Comparison of ENCODE assay signal across 10 cellular contexts in genomic region chr7:159070422-159071148, GRCh38.
A peak's percentile ranks its signal among the peaks of the same experiment; 100 is the strongest.
DNase-seq lines count a peak whose midpoint lies in the region; ATAC-seq and TF ChIP-seq lines count a peak whose summit lies in the region.
"Had no signal": no experiment of that assay in that cellular context is flagged by ENCODE, and none has a peak within 500 bp of the region (broad histone marks: within the 10 kb centered on the region; RNA-seq: fewer than 3 reads in every experiment).

No MANE protein-coding gene starts in this region.

- no peak for TF ChIP-seq CTCF in GM12865 (IDR thresholded peaks at IDR 0.05; ENCODE audit: insufficient read depth, low read depth, low read length, missing control alignments)

- peak; percentile 74 for ATAC-seq in HG03103 (IDR thresholded peaks at IDR 0.05; ENCODE audit: low read depth, unreplicated experiment)
- ATAC-seq in activated T-helper 17 cell treated with anti-CD3 and anti-CD28 coated beads, Interleukin-2, amount 50 U/mL, for 72 hours (replicated peaks): peak; percentile 92
- ATAC-seq in GM18868 (IDR thresholded peaks at IDR 0.05; ENCODE audit: unreplicated experiment): no peak
- ATAC-seq: HCT116 had no signal

- H3K4me3 Mint-ChIP-seq in activated T-helper 17 cell treated with anti-CD3 and anti-CD28 coated beads, Interleukin-2, amount 50 U/mL, for 72 hours: peak overlapping the region; percentile 51

- H3K4me3 ChIP-seq in GM12865 (ENCODE audit: low read depth, low read length): no peak overlapping the region
- H3K4me3 ChIP-seq: thyroid gland had no signal

- no peaks in the 10 kb centered on the region for H3K36me3 Mint-ChIP-seq in activated T-helper 17 cell treated with anti-CD3 and anti-CD28 coated beads, Interleukin-2, amount 50 U/mL, for 72 hours (ENCODE audit: low read depth)

- DNase-seq in GM12865 (ENCODE audit: low read depth): peak; percentile 33
- peak; percentile 39 for DNase-seq in mesenteric fat pad (ENCODE audit: low spot score)
- DNase-seq in stimulated activated naive CD4-positive, alpha-beta T cell treated with Interleukin-2 at 50 U/mL for 16 hours (lab: John Stamatoyannopoulos, UW): no peak
- no peak for DNase-seq in activated CD4-positive, CD25-positive, alpha-beta regulatory T cell (lab: John Stamatoyannopoulos, UW)
- no peak for DNase-seq in NAMALWA (ENCODE audit: low spot score)
- DNase-seq: thyroid gland had no signal

- H3K27me3 Mint-ChIP-seq in activated T-helper 17 cell treated with anti-CD3 and anti-CD28 coated beads, Interleukin-2, amount 50 U/mL, for 72 hours: no peaks in the 10 kb centered on the region

- H3K4me1 Mint-ChIP-seq in activated T-helper 17 cell treated with anti-CD3 and anti-CD28 coated beads, Interleukin-2, amount 50 U/mL, for 72 hours: peaks cover 16% of the 10 kb centered on the region

- no peaks in the 10 kb centered on the region for H3K9me3 Mint-ChIP-seq in activated T-helper 17 cell treated with anti-CD3 and anti-CD28 coated beads, Interleukin-2, amount 50 U/mL, for 72 hours

- no peak overlapping the region for H3K27ac Mint-ChIP-seq in activated T-helper 17 cell treated with anti-CD3 and anti-CD28 coated beads, Interleukin-2, amount 50 U/mL, for 72 hours

Comparison
In these comparisons a context has a peak if more than half of its experiments do, and no peak if none do; other contexts are left out.
1. DNase-seq: peak in GM12865 (single experiment) and mesenteric fat pad (single experiment); none in stimulated activated naive CD4-positive, alpha-beta T cell treated with Interleukin-2 at 50 U/mL for 16 hours (single experiment), activated CD4-positive, CD25-positive, alpha-beta regulatory T cell (0 of 4) and NAMALWA (single experiment).